ENCODE assay signal across 19 cellular contexts in genomic region chr1:36835696-36836095, GRCh38.
DNase-seq lines count a peak whose midpoint lies in the region; ATAC-seq, FAIRE-seq and TF ChIP-seq lines count a peak whose summit lies in the region.
"Had no signal": no experiment of that assay in that cellular context is flagged by ENCODE, and none has a peak within 500 bp of the region (broad histone marks: within the 10 kb centered on the region; RNA-seq: fewer than 3 reads in every experiment).

No MANE protein-coding gene starts in this region.

- CTCF ChIA-PET in activated naive CD4-positive, alpha-beta T cell treated with anti-CD3 and anti-CD28 coated beads, Interleukin-2, amount 10 ng/mL, durations not matched to agents 7 days and 5 days (lab: Charles Lee), result no interaction called here

- intact Hi-C loops in kidney (cut with DNase I), result no loop called here

- H3K27me3 Mint-ChIP-seq in activated naive CD4-positive, alpha-beta T cell treated with anti-CD3 and anti-CD28 coated beads, Interleukin-2, amount 10 ng/mL, durations not matched to agents 7 days and 5 days, result peaks cover 21% of the 10 kb centered on the region

- DNase-seq in NCI-H2196 (lab: John Stamatoyannopoulos, UW; ENCODE audit: unreplicated experiment) (peak; percentile 7), NCI-H2196 treated with DMSO at 0.1 percent for 48 hours (lab: John Stamatoyannopoulos, UW; ENCODE audit: unreplicated experiment) (no peak), NCI-H510A treated with DMSO at 0.1 percent for 48 hours (lab: John Stamatoyannopoulos, UW) (peak; percentile 100), kidney (peak; percentile 43)
- DNase-seq in activated effector memory CD4-positive, alpha-beta T cell treated with anti-CD3 and anti-CD28 coated beads, Interleukin-2, amount 50 U/mL, for 16 hours, result no peak
- DNase-seq in activated naive CD4-positive, alpha-beta T cell treated with anti-CD3 and anti-CD28 coated beads, Interleukin-2, amount 10 ng/mL, durations not matched to agents 7 days and 5 days, result no peak
- DNase-seq: 8988T; Calu3; CD4-positive, alpha-beta memory T cell; DMS53; DND-41; EL; HCEC 1CT had no signal

- H3K4me3 Mint-ChIP-seq in activated naive CD4-positive, alpha-beta T cell treated with anti-CD3 and anti-CD28 coated beads, Interleukin-2, amount 10 ng/mL, durations not matched to agents 7 days and 5 days, result no peak overlapping the region
- H3K4me3 Mint-ChIP-seq: CD14-positive monocyte; CD4-positive, alpha-beta memory T cell; GM23338 had no signal

- no peak for FAIRE-seq in kidney (lab: Jason Lieb, UNC)
- FAIRE-seq: GM12878, H54 had no signal

- no peaks in the 10 kb centered on the region for H3K36me3 ChIP-seq in kidney (ENCODE audit: control insufficient read depth in 1 of 2, insufficient read depth in 2 of 2, low read length in 2 of 2)
- H3K36me3 ChIP-seq: BLaER1 had no signal

- ATAC-seq in GM21786 (IDR thresholded peaks at IDR 0.05; ENCODE audit: unreplicated experiment), result no peak
- ATAC-seq: GM12878, GM23338 had no signal

- no peak overlapping the region for H3K27ac Mint-ChIP-seq in activated naive CD4-positive, alpha-beta T cell treated with anti-CD3 and anti-CD28 coated beads, Interleukin-2, amount 10 ng/mL, durations not matched to agents 7 days and 5 days
- H3K27ac Mint-ChIP-seq: CD4-positive, alpha-beta memory T cell had no signal

- no peak overlapping the region for H3K4me3 ChIP-seq in kidney (ENCODE audit: low read length in 2 of 2)
- H3K4me3 ChIP-seq: BLaER1, GM12878, GM23338 had no signal

- no peaks in the 10 kb centered on the region for H3K36me3 Mint-ChIP-seq in activated naive CD4-positive, alpha-beta T cell treated with anti-CD3 and anti-CD28 coated beads, Interleukin-2, amount 10 ng/mL, durations not matched to agents 7 days and 5 days
- H3K36me3 Mint-ChIP-seq: CD14-positive monocyte; CD4-positive, alpha-beta memory T cell had no signal

- H3K9ac ChIP-seq in kidney (ENCODE audit: low read length in 2 of 2), result no peak overlapping the region
- H3K9ac ChIP-seq: BLaER1 had no signal

- TF ChIP-seq CTCF in kidney (IDR thresholded peaks at IDR 0.05; ENCODE audit: borderline replicate concordance, extremely low read depth, insufficient read depth), result no peak

- no peaks in the 10 kb centered on the region for H3K4me1 ChIP-seq in kidney (ENCODE audit: control insufficient read depth in 1 of 2, insufficient read depth in 1 of 2, low read depth in 1 of 2, low read length in 2 of 2)

- no peaks in the 10 kb centered on the region for H3K9me3 Mint-ChIP-seq in activated naive CD4-positive, alpha-beta T cell treated with anti-CD3 and anti-CD28 coated beads, Interleukin-2, amount 10 ng/mL, durations not matched to agents 7 days and 5 days
- H3K9me3 Mint-ChIP-seq: CD14-positive monocyte, GM23338 had no signal

- H3K27ac ChIP-seq in kidney (ENCODE audit: low read depth in 2 of 2, low read length in 2 of 2), result no peak overlapping the region
- H3K27ac ChIP-seq: BLaER1 had no signal

- no peaks in the 10 kb centered on the region for H3K9me3 ChIP-seq in kidney (ENCODE audit: control insufficient read depth in 1 of 2, low read length in 2 of 2)
- H3K9me3 ChIP-seq: BLaER1 had no signal

- no peaks in the 10 kb centered on the region for H3K4me1 Mint-ChIP-seq in activated naive CD4-positive, alpha-beta T cell treated with anti-CD3 and anti-CD28 coated beads, Interleukin-2, amount 10 ng/mL, durations not matched to agents 7 days and 5 days
- H3K4me1 Mint-ChIP-seq: CD14-positive monocyte; CD4-positive, alpha-beta memory T cell had no signal

Comparison
In these comparisons a context has a peak if more than half of its experiments do, and no peak if none do; other contexts are left out.
1. DNase-seq: peak in NCI-H2196 (single experiment), NCI-H510A treated with DMSO at 0.1 percent for 48 hours (single experiment) and kidney (single experiment); none in NCI-H2196 treated with DMSO at 0.1 percent for 48 hours (single experiment), activated effector memory CD4-positive, alpha-beta T cell treated with anti-CD3 and anti-CD28 coated beads, Interleukin-2, amount 50 U/mL, for 16 hours (single experiment) and activated naive CD4-positive, alpha-beta T cell treated with anti-CD3 and anti-CD28 coated beads, Interleukin-2, amount 10 ng/mL, durations not matched to agents 7 days and 5 days (single experiment).